1 cellular context compared by ENCODE assay signal in genomic region chr16:20901441-20902112, GRCh38.
TF ChIP-seq lines count a peak whose summit lies in the region.

No MANE protein-coding gene starts in this region.

TF ChIP-seq in H1, 55 proteins besides CTCF, POLR2A, EP300 and RAD21 (continued from another document):
- peak; percentile 27; the same call in 1 of the 2 replicates for TF ChIP-seq E2F6 (IDR thresholded peaks at IDR 0.05)
- TF ChIP-seq USF2 (IDR thresholded peaks at IDR 0.05; ENCODE audit: low read length): no peak
- no peak for TF ChIP-seq SIX5 (IDR thresholded peaks at IDR 0.05; ENCODE audit: low read depth, low read length)
- TF ChIP-seq CHD1 (IDR thresholded peaks at IDR 0.05; ENCODE audit: low read depth, low read length): no peak
- no peak for TF ChIP-seq SP4 (IDR thresholded peaks at IDR 0.05; ENCODE audit: low read length)
- no peak for TF ChIP-seq JUND (IDR thresholded peaks at IDR 0.05; ENCODE audit: low read length)
- TF ChIP-seq ASH2L (IDR thresholded peaks at IDR 0.05; ENCODE audit: low read length): no peak
- TF ChIP-seq ATF2 (IDR thresholded peaks at IDR 0.05; ENCODE audit: low read length): no peak
- no peak for TF ChIP-seq POU5F1 (IDR thresholded peaks at IDR 0.05; ENCODE audit: low read depth, low read length)
- no peak for TF ChIP-seq CHD2 (IDR thresholded peaks at IDR 0.05; ENCODE audit: low read length)
- no peak for TF ChIP-seq TEAD4 (IDR thresholded peaks at IDR 0.05; ENCODE audit: low read depth, low read length)
- no peak for TF ChIP-seq EZH2 (IDR thresholded peaks at IDR 0.05; ENCODE audit: low read depth, low read length, severe bottlenecking)
- peak; percentile 67; the same call in 1 of the 2 replicates for TF ChIP-seq TAF1 (IDR thresholded peaks at IDR 0.05; ENCODE audit: low read depth, low read length)
- TF ChIP-seq CTBP2 (IDR thresholded peaks at IDR 0.05; ENCODE audit: borderline replicate concordance, insufficient read depth, insufficient read length, low read length): no peak
- TF ChIP-seq HDAC6 (IDR thresholded peaks at IDR 0.05; ENCODE audit: low read depth, low read length): no peak
- no peak for TF ChIP-seq EGR1 (IDR thresholded peaks at IDR 0.05; ENCODE audit: borderline replicate concordance, low read depth, low read length)
- no peak for TF ChIP-seq SP2 (IDR thresholded peaks at IDR 0.05; ENCODE audit: low read length)
- TF ChIP-seq RNF2 (IDR thresholded peaks at IDR 0.05; ENCODE audit: borderline replicate concordance, low read depth, low read length, missing control alignments, poor library complexity, severe bottlenecking): no peak
- TF ChIP-seq BRCA1 (IDR thresholded peaks at IDR 0.05; ENCODE audit: low read depth, low read length): no peak
- TF ChIP-seq BACH1 (IDR thresholded peaks at IDR 0.05; ENCODE audit: low read length): no peak
- 0 out of 2 replicates have a peak, but pooled peaks have one; percentile 28 for TF ChIP-seq TBP (IDR thresholded peaks at IDR 0.05; ENCODE audit: low read depth, low read length)
- no peak for TF ChIP-seq BCL11A (IDR thresholded peaks at IDR 0.05; ENCODE audit: low read depth in 2 of 2, low read length in 2 of 2)
- TF ChIP-seq YY1 (IDR thresholded peaks at IDR 0.05; ENCODE audit: low read depth, low read length): no peak
- no peak for TF ChIP-seq KDM4A (IDR thresholded peaks at IDR 0.05; ENCODE audit: low read depth, low read length, severe bottlenecking)
- TF ChIP-seq GABPA (IDR thresholded peaks at IDR 0.05; ENCODE audit: borderline replicate concordance, insufficient read depth, low read length): no peak
- TF ChIP-seq CBX8 (IDR thresholded peaks at IDR 0.05; ENCODE audit: borderline replicate concordance, low read depth, low read length): no peak
- no peak for TF ChIP-seq SRF (IDR thresholded peaks at IDR 0.05; ENCODE audit: low read depth, low read length)
- no peak for TF ChIP-seq SIRT6 (IDR thresholded peaks at IDR 0.05; ENCODE audit: low read length)
- TF ChIP-seq CHD7 (IDR thresholded peaks at IDR 0.05; ENCODE audit: insufficient replicate concordance, low read length): no peak
- TF ChIP-seq TAF7 (optimal IDR thresholded peaks at IDR 0.05; ENCODE audit: borderline replicate concordance, low read depth, low read length): no peak
